ENCODE assay signal across 11 cellular contexts in the genomic region with DNA sequence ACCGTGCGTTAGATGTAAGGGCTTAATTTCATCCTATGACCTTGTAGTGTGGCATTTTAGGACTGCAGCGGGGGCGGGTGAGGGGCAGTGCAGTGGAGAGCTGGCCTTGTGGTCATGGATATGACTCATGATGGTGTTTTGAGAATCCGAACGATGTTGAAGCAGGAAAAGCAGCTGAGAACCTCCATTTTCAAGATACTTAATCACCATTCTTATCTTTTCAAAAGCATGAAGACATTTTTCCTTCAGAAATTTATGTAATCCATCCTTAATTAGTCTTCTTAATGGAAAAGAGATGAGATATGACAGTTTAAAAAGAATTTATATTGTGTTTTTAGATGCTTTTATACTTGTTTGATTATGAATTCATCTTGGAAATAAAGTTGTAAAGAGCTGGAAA. TPM values are rescaled to one million over a fixed set of nuclear protein-coding genes. Genes with fewer than 3 reads are reported as not detected.
A peak's percentile ranks its signal among the peaks of the same experiment; 100 is the strongest.
DNase-seq lines count a peak whose midpoint lies in the region; ATAC-seq and TF ChIP-seq lines count a peak whose summit lies in the region.
"Had no signal": no experiment of that assay in that cellular context is flagged by ENCODE, and none has a peak within 500 bp of the region (broad histone marks: within the 10 kb centered on the region; RNA-seq: fewer than 3 reads in every experiment).

No MANE protein-coding gene starts in this region.

- no peaks in the 10 kb centered on the region for H3K9me3 ChIP-seq in skeletal muscle tissue (ENCODE audit: control insufficient read depth in 3 of 3, low read length in 3 of 3)

- H3K9me3 Mint-ChIP-seq in activated CD8-positive, alpha-beta T cell treated with anti-CD3 and anti-CD28 coated beads for 36 hours: no peaks in the 10 kb centered on the region
- no peaks in the 10 kb centered on the region for H3K9me3 Mint-ChIP-seq in activated CD8-positive, alpha-beta T cell treated with anti-CD3 and anti-CD28 coated beads, Interleukin-2, amount 10 ng/mL, durations not matched to agents 7 days and 5 days (ENCODE audit: insufficient read depth)
- H3K9me3 Mint-ChIP-seq in T-helper 2 cell treated with Interferon-gamma antibody and Interleukin-4, amounts not matched to agents 5 μg/mL and 100 μg/mL, for 36 hours: no peaks in the 10 kb centered on the region
- no peaks in the 10 kb centered on the region for H3K9me3 Mint-ChIP-seq in type B pancreatic cell
- H3K9me3 Mint-ChIP-seq: dendritic cell treated with granulocyte-macrophage colony-stimulating factor and Interleukin-4, amounts not matched to agents 40 ng/mL and 50 ng/mL, for 4 days had no signal

- intact Hi-C loops in activated CD8-positive, alpha-beta T cell treated with anti-CD3 and anti-CD28 coated beads for 36 hours (cut with micrococcal nuclease): no loop called here

- H3K27ac Mint-ChIP-seq in activated CD8-positive, alpha-beta T cell treated with anti-CD3 and anti-CD28 coated beads for 36 hours: peak overlapping the region; percentile 64
- H3K27ac Mint-ChIP-seq in activated CD8-positive, alpha-beta T cell treated with anti-CD3 and anti-CD28 coated beads, Interleukin-2, amount 10 ng/mL, durations not matched to agents 7 days and 5 days: no peak overlapping the region
- no peak overlapping the region for H3K27ac Mint-ChIP-seq in T-helper 2 cell treated with Interferon-gamma antibody and Interleukin-4, amounts not matched to agents 5 μg/mL and 100 μg/mL, for 36 hours
- no peak overlapping the region for H3K27ac Mint-ChIP-seq in type B pancreatic cell
- H3K27ac Mint-ChIP-seq: dendritic cell treated with granulocyte-macrophage colony-stimulating factor and Interleukin-4, amounts not matched to agents 40 ng/mL and 50 ng/mL, for 4 days had no signal

- peaks cover 39% of the 10 kb centered on the region for H3K4me1 Mint-ChIP-seq in activated CD8-positive, alpha-beta T cell treated with anti-CD3 and anti-CD28 coated beads for 36 hours (ENCODE audit: low read depth)
- H3K4me1 Mint-ChIP-seq in activated CD8-positive, alpha-beta T cell treated with anti-CD3 and anti-CD28 coated beads, Interleukin-2, amount 10 ng/mL, durations not matched to agents 7 days and 5 days (ENCODE audit: low read depth): peaks cover 33% of the 10 kb centered on the region
- peaks cover 25% of the 10 kb centered on the region for H3K4me1 Mint-ChIP-seq in T-helper 2 cell treated with Interferon-gamma antibody and Interleukin-4, amounts not matched to agents 5 μg/mL and 100 μg/mL, for 36 hours (ENCODE audit: low read depth)
- H3K4me1 Mint-ChIP-seq in type B pancreatic cell (ENCODE audit: unreplicated experiment): peaks cover 19% of the 10 kb centered on the region

- no peak overlapping the region for H3K9ac ChIP-seq in skeletal muscle tissue (ENCODE audit: low read depth in 1 of 3, low read length in 3 of 3)

- H3K27me3 Mint-ChIP-seq in activated CD8-positive, alpha-beta T cell treated with anti-CD3 and anti-CD28 coated beads for 36 hours: no peaks in the 10 kb centered on the region
- no peaks in the 10 kb centered on the region for H3K27me3 Mint-ChIP-seq in activated CD8-positive, alpha-beta T cell treated with anti-CD3 and anti-CD28 coated beads, Interleukin-2, amount 10 ng/mL, durations not matched to agents 7 days and 5 days (ENCODE audit: low read depth)
- no peaks in the 10 kb centered on the region for H3K27me3 Mint-ChIP-seq in T-helper 2 cell treated with Interferon-gamma antibody and Interleukin-4, amounts not matched to agents 5 μg/mL and 100 μg/mL, for 36 hours (ENCODE audit: low read depth)
- H3K27me3 Mint-ChIP-seq in type B pancreatic cell: no peaks in the 10 kb centered on the region
- H3K27me3 Mint-ChIP-seq: dendritic cell treated with granulocyte-macrophage colony-stimulating factor and Interleukin-4, amounts not matched to agents 40 ng/mL and 50 ng/mL, for 4 days had no signal

- ATAC-seq in activated CD8-positive, alpha-beta T cell treated with anti-CD3 and anti-CD28 coated beads for 36 hours: peak; percentile 30
- ATAC-seq in activated CD8-positive, alpha-beta T cell treated with anti-CD3 and anti-CD28 coated beads, Interleukin-2, amount 10 ng/mL, durations not matched to agents 7 days and 5 days: no peak
- no peak for ATAC-seq in GM19397 (IDR thresholded peaks at IDR 0.05; ENCODE audit: unreplicated experiment)
- ATAC-seq in HG02970 (IDR thresholded peaks at IDR 0.05; ENCODE audit: low FRiP score, unreplicated experiment): no peak

- CTCF ChIA-PET in activated CD8-positive, alpha-beta T cell treated with anti-CD3 and anti-CD28 coated beads for 36 hours (lab: Charles Lee): interaction anchor here (0.8 kb wide), 1 partner anchor 272 kb away, joined by 3 read pairs; no protein-coding TSS in a partner anchor
- CTCF ChIA-PET in activated CD8-positive, alpha-beta T cell treated with anti-CD3 and anti-CD28 coated beads, Interleukin-2, amount 10 ng/mL, durations not matched to agents 7 days and 5 days (lab: Charles Lee): interaction anchor here (0.9 to 1.5 kb wide), 2 partner anchors 35 to 272 kb away, joined by 3 read pairs; no protein-coding TSS in a partner anchor

- H3K27ac ChIP-seq in skeletal muscle tissue (ENCODE audit: low read depth, low read length): peak overlapping the region; percentile 78

- peaks cover 50% of the 10 kb centered on the region for H3K36me3 Mint-ChIP-seq in activated CD8-positive, alpha-beta T cell treated with anti-CD3 and anti-CD28 coated beads for 36 hours (ENCODE audit: low read depth)
- H3K36me3 Mint-ChIP-seq in activated CD8-positive, alpha-beta T cell treated with anti-CD3 and anti-CD28 coated beads, Interleukin-2, amount 10 ng/mL, durations not matched to agents 7 days and 5 days (ENCODE audit: low read depth): peaks cover 60% of the 10 kb centered on the region
- H3K36me3 Mint-ChIP-seq in T-helper 2 cell treated with Interferon-gamma antibody and Interleukin-4, amounts not matched to agents 5 μg/mL and 100 μg/mL, for 36 hours (ENCODE audit: low read depth): peaks cover 64% of the 10 kb centered on the region
- H3K36me3 Mint-ChIP-seq in type B pancreatic cell: peaks cover 36% of the 10 kb centered on the region

- DNase-seq in activated CD8-positive, alpha-beta T cell treated with anti-CD3 and anti-CD28 coated beads for 36 hours: peak; percentile 21
- DNase-seq in activated CD8-positive, alpha-beta T cell treated with anti-CD3 and anti-CD28 coated beads, Interleukin-2, amount 10 ng/mL, durations not matched to agents 7 days and 5 days: no peak
- DNase-seq in T-helper 2 cell treated with Interferon-gamma antibody and Interleukin-4, amounts not matched to agents 5 μg/mL and 100 μg/mL, for 36 hours (ENCODE audit: low spot score): peak; percentile 18
- DNase-seq in fibroblast of the aortic adventitia (ENCODE audit: low read depth) (peak; percentile 88), type B pancreatic cell (ENCODE audit: extremely low spot score, unreplicated experiment) (no peak)
- DNase-seq: activated CD4-positive, alpha-beta T cell treated with anti-CD3 and anti-CD28 coated beads for 48 hours; NCI-H446 had no signal

- no peak overlapping the region for H3K4me3 Mint-ChIP-seq in activated CD8-positive, alpha-beta T cell treated with anti-CD3 and anti-CD28 coated beads for 36 hours
- H3K4me3 Mint-ChIP-seq in activated CD8-positive, alpha-beta T cell treated with anti-CD3 and anti-CD28 coated beads, Interleukin-2, amount 10 ng/mL, durations not matched to agents 7 days and 5 days: no peak overlapping the region
- H3K4me3 Mint-ChIP-seq in T-helper 2 cell treated with Interferon-gamma antibody and Interleukin-4, amounts not matched to agents 5 μg/mL and 100 μg/mL, for 36 hours: no peak overlapping the region
- no peak overlapping the region for H3K4me3 Mint-ChIP-seq in type B pancreatic cell
- H3K4me3 Mint-ChIP-seq: dendritic cell treated with granulocyte-macrophage colony-stimulating factor and Interleukin-4, amounts not matched to agents 40 ng/mL and 50 ng/mL, for 4 days had no signal

- H3K36me3 ChIP-seq in skeletal muscle tissue (ENCODE audit: control insufficient read depth in 3 of 3, insufficient read depth in 3 of 3, low read length in 3 of 3): peaks cover 34 to 43% (median 39%) of the 10 kb centered on the region in 3 donors

- TF ChIP-seq CTCF in activated CD8-positive, alpha-beta T cell treated with anti-CD3 and anti-CD28 coated beads for 36 hours (IDR thresholded peaks at IDR 0.05): no peak
- TF ChIP-seq CTCF in fibroblast of the aortic adventitia (IDR thresholded peaks at IDR 0.05; ENCODE audit: insufficient read depth, low read length): no peak
- no peak for TF ChIP-seq CTCF in type B pancreatic cell (conservative IDR thresholded peaks at IDR 0.05)

- no peaks in the 10 kb centered on the region for H3K27me3 ChIP-seq in skeletal muscle tissue (ENCODE audit: control insufficient read depth in 3 of 3, insufficient read depth in 3 of 3, low read length in 3 of 3)

- peaks cover 11 to 17% (median 17%) of the 10 kb centered on the region in 3 donors for H3K4me1 ChIP-seq in skeletal muscle tissue (ENCODE audit: control insufficient read depth in 3 of 3, insufficient read depth in 3 of 3, low read length in 3 of 3)

- H3K4me3 ChIP-seq in fibroblast of the aortic adventitia (ENCODE audit: low read depth, low read length) (no peak overlapping the region), skeletal muscle tissue (ENCODE audit: low read length in 3 of 3) (no peak overlapping the region)

- POLR2A ChIA-PET in activated CD8-positive, alpha-beta T cell treated with anti-CD3 and anti-CD28 coated beads for 36 hours (lab: Charles Lee): interaction anchor here (0.5 to 3.5 kb wide), 2 partner anchors 9 to 388 kb away, joined by 6 to 14 read pairs; a partner anchor contains a TSS
- POLR2A ChIA-PET in activated CD8-positive, alpha-beta T cell treated with anti-CD3 and anti-CD28 coated beads, Interleukin-2, amount 10 ng/mL, durations not matched to agents 7 days and 5 days (lab: Charles Lee): interaction anchor here (1.5 kb wide), 1 partner anchor 10 kb away, joined by 7 read pairs; a partner anchor contains a TSS

RNA-seq across cellular contexts. Expression of a gene that starts 9.6 kb away (rescaled TPM):
- 100 to 1,000 TPM; 282 to 292 TPM for total RNA-seq in activated CD8-positive, alpha-beta T cell treated with anti-CD3 and anti-CD28 coated beads for 36 hours
- 100 to 1,000 TPM; 291 to 293 TPM for total RNA-seq in activated CD8-positive, alpha-beta T cell treated with anti-CD3 and anti-CD28 coated beads, Interleukin-2, amount 10 ng/mL, durations not matched to agents 7 days and 5 days
- total RNA-seq in fibroblast of the aortic adventitia (ENCODE audit: low replicate concordance) (96.4 and 251 TPM in 2 replicates), skeletal muscle tissue (295 TPM), type B pancreatic cell (ENCODE audit: low replicate concordance) (244 and 283 TPM in 2 replicates)

RNA-seq across cellular contexts. Expression of a gene that starts 9.8 kb away (rescaled TPM):
- 10 to 100 TPM; 10.7 to 12.6 TPM for total RNA-seq in activated CD8-positive, alpha-beta T cell treated with anti-CD3 and anti-CD28 coated beads for 36 hours
- 10 to 100 TPM; 14.8 to 17.5 TPM for total RNA-seq in activated CD8-positive, alpha-beta T cell treated with anti-CD3 and anti-CD28 coated beads, Interleukin-2, amount 10 ng/mL, durations not matched to agents 7 days and 5 days
- 7.0 and 55.2 TPM in 2 replicates for total RNA-seq in fibroblast of the aortic adventitia (ENCODE audit: low replicate concordance)
- total RNA-seq in skeletal muscle tissue: 8.4 TPM
- 14.5 and 16.7 TPM in 2 replicates for total RNA-seq in type B pancreatic cell (ENCODE audit: low replicate concordance)

RNA-seq across cellular contexts. Expression of a gene that starts 20.7 kb away (rescaled TPM):
- total RNA-seq in activated CD8-positive, alpha-beta T cell treated with anti-CD3 and anti-CD28 coated beads for 36 hours: 10 to 100 TPM; 12.5 to 12.7 TPM
- 10 to 100 TPM; 13.7 to 14.6 TPM for total RNA-seq in activated CD8-positive, alpha-beta T cell treated with anti-CD3 and anti-CD28 coated beads, Interleukin-2, amount 10 ng/mL, durations not matched to agents 7 days and 5 days
- total RNA-seq in fibroblast of the aortic adventitia (ENCODE audit: low replicate concordance): 3.9 and 6.5 TPM in 2 replicates
- total RNA-seq in skeletal muscle tissue: 2.1 TPM
- total RNA-seq in type B pancreatic cell (ENCODE audit: low replicate concordance): 6.9 and 9.9 TPM in 2 replicates

Comparison
In these comparisons a context has a peak if more than half of its experiments do, and no peak if none do; other contexts are left out.
1. DNase-seq: peak in activated CD8-positive, alpha-beta T cell treated with anti-CD3 and anti-CD28 coated beads for 36 hours (single experiment), T-helper 2 cell treated with Interferon-gamma antibody and Interleukin-4, amounts not matched to agents 5 μg/mL and 100 μg/mL, for 36 hours (single experiment) and fibroblast of the aortic adventitia (single experiment); none in activated CD8-positive, alpha-beta T cell treated with anti-CD3 and anti-CD28 coated beads, Interleukin-2, amount 10 ng/mL, durations not matched to agents 7 days and 5 days (single experiment) and type B pancreatic cell (single experiment).